ENCODE assay signal across 19 cellular contexts in the genomic region with DNA sequence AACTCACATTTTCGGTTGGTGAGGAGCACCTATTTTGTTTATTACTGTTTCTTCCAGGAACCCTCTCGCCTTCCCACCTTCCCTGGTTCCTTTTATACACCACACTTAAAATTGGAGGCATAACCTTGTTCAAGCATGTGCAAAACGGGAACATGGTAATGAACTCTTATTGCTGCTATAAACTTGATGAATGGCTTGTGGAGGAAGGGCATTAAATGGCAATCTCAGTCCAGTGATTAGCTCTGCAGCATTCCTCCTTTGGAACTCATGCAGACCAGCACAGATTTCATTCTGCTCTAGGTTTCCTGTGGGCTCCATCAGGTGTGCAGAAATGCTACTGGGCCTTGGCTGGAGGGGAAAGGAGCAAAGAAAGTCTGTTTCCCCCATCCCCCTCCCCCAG.
"Had no signal": no experiment of that assay in that cellular context is flagged by ENCODE, and none has a peak within 500 bp of the region (broad histone marks: within the 10 kb centered on the region; RNA-seq: fewer than 3 reads in every experiment).

No MANE protein-coding gene starts in this region.

- H3K36me3 ChIP-seq: right lobe of liver, stomach, upper lobe of left lung had no signal

- H3K27ac ChIP-seq: psoas muscle, right lobe of liver, stomach, upper lobe of left lung had no signal

- H3K27ac Mint-ChIP-seq: activated CD4-positive, alpha-beta T cell treated with anti-CD3 and anti-CD28 coated beads, Interleukin-2, amount 10 ng/mL, durations not matched to agents 24 days and 14 days; activated CD8-positive, alpha-beta T cell treated with anti-CD3 and anti-CD28 coated beads for 36 hours; activated naive CD8-positive, alpha-beta T cell treated with anti-CD3 and anti-CD28 coated beads, Interleukin-2, amount 10 ng/mL, durations not matched to agents 7 days and 5 days; activated T-helper 17 cell treated with anti-CD3 and anti-CD28 coated beads, Interleukin-2, amount 50 U/mL, for 72 hours; effector memory CD8-positive, alpha-beta T cell; mesothelial cell of epicardium had no signal

- H3K4me1 Mint-ChIP-seq: activated CD4-positive, alpha-beta T cell treated with anti-CD3 and anti-CD28 coated beads, Interleukin-2, amount 10 ng/mL, durations not matched to agents 24 days and 14 days; activated naive CD8-positive, alpha-beta T cell treated with anti-CD3 and anti-CD28 coated beads, Interleukin-2, amount 10 ng/mL, durations not matched to agents 7 days and 5 days; activated T-helper 17 cell treated with anti-CD3 and anti-CD28 coated beads, Interleukin-2, amount 50 U/mL, for 72 hours had no signal

- H3K9me3 ChIP-seq: psoas muscle, right lobe of liver, stomach, upper lobe of left lung had no signal

- H3K9me3 Mint-ChIP-seq: activated CD4-positive, alpha-beta T cell treated with anti-CD3 and anti-CD28 coated beads, Interleukin-2, amount 10 ng/mL, durations not matched to agents 24 days and 14 days; activated CD8-positive, alpha-beta T cell treated with anti-CD3 and anti-CD28 coated beads for 36 hours; activated naive CD8-positive, alpha-beta T cell treated with anti-CD3 and anti-CD28 coated beads, Interleukin-2, amount 10 ng/mL, durations not matched to agents 7 days and 5 days; activated T-helper 17 cell treated with anti-CD3 and anti-CD28 coated beads, Interleukin-2, amount 50 U/mL, for 72 hours; mesothelial cell of epicardium; neural crest cell had no signal

- H3K4me3 ChIP-seq: lung, psoas muscle, right lobe of liver, smooth muscle cell, stomach, upper lobe of left lung had no signal

- H3K36me3 Mint-ChIP-seq: activated naive CD8-positive, alpha-beta T cell treated with anti-CD3 and anti-CD28 coated beads, Interleukin-2, amount 10 ng/mL, durations not matched to agents 7 days and 5 days; mesothelial cell of epicardium had no signal

- DNase-seq: activated CD4-positive, alpha-beta T cell treated with anti-CD3 and anti-CD28 coated beads, Interleukin-2, amount 10 ng/mL, durations not matched to agents 24 days and 14 days; activated CD8-positive, alpha-beta T cell treated with anti-CD3 and anti-CD28 coated beads for 36 hours; activated naive CD4-positive, alpha-beta T cell treated with Interleukin-2 at 50 U/mL for 16 hours; activated naive CD8-positive, alpha-beta T cell treated with anti-CD3 and anti-CD28 coated beads, Interleukin-2, amount 10 ng/mL, durations not matched to agents 7 days and 5 days; activated T-cell treated with anti-CD3 and anti-CD28 coated beads, Interleukin-2, amount 50 U/mL, for 1 hour; amygdala; effector memory CD8-positive, alpha-beta T cell; left cardiac atrium; psoas muscle; right lobe of liver; stimulated activated CD4-positive, alpha-beta T cell treated with anti-CD3 and anti-CD28 coated beads, Interleukin-4, amount 100 ng/mL, for 1 hour; stomach; T-helper 9 cell; upper lobe of left lung had no signal

- H3K27me3 Mint-ChIP-seq: activated CD4-positive, alpha-beta T cell treated with anti-CD3 and anti-CD28 coated beads, Interleukin-2, amount 10 ng/mL, durations not matched to agents 24 days and 14 days; activated CD8-positive, alpha-beta T cell treated with anti-CD3 and anti-CD28 coated beads for 36 hours; activated naive CD8-positive, alpha-beta T cell treated with anti-CD3 and anti-CD28 coated beads, Interleukin-2, amount 10 ng/mL, durations not matched to agents 7 days and 5 days; activated T-helper 17 cell treated with anti-CD3 and anti-CD28 coated beads, Interleukin-2, amount 50 U/mL, for 72 hours; effector memory CD8-positive, alpha-beta T cell had no signal

- H3K4me2 ChIP-seq: smooth muscle cell had no signal

- H3K27me3 ChIP-seq: right lobe of liver, stomach, upper lobe of left lung had no signal

- ATAC-seq: activated CD8-positive, alpha-beta T cell treated with anti-CD3 and anti-CD28 coated beads for 36 hours; activated T-helper 17 cell treated with anti-CD3 and anti-CD28 coated beads, Interleukin-2, amount 50 U/mL, for 72 hours; effector memory CD8-positive, alpha-beta T cell; psoas muscle; right lobe of liver had no signal

- H3K4me1 ChIP-seq: psoas muscle, right lobe of liver, stomach, upper lobe of left lung had no signal

- H3K4me3 Mint-ChIP-seq: activated CD4-positive, alpha-beta T cell treated with anti-CD3 and anti-CD28 coated beads, Interleukin-2, amount 10 ng/mL, durations not matched to agents 24 days and 14 days; activated CD8-positive, alpha-beta T cell treated with anti-CD3 and anti-CD28 coated beads for 36 hours; activated naive CD8-positive, alpha-beta T cell treated with anti-CD3 and anti-CD28 coated beads, Interleukin-2, amount 10 ng/mL, durations not matched to agents 7 days and 5 days; activated T-helper 17 cell treated with anti-CD3 and anti-CD28 coated beads, Interleukin-2, amount 50 U/mL, for 72 hours; effector memory CD8-positive, alpha-beta T cell; mesothelial cell of epicardium; neural crest cell had no signal
